Comparison of ENCODE assay signal across 8 cellular contexts in the genomic region with DNA sequence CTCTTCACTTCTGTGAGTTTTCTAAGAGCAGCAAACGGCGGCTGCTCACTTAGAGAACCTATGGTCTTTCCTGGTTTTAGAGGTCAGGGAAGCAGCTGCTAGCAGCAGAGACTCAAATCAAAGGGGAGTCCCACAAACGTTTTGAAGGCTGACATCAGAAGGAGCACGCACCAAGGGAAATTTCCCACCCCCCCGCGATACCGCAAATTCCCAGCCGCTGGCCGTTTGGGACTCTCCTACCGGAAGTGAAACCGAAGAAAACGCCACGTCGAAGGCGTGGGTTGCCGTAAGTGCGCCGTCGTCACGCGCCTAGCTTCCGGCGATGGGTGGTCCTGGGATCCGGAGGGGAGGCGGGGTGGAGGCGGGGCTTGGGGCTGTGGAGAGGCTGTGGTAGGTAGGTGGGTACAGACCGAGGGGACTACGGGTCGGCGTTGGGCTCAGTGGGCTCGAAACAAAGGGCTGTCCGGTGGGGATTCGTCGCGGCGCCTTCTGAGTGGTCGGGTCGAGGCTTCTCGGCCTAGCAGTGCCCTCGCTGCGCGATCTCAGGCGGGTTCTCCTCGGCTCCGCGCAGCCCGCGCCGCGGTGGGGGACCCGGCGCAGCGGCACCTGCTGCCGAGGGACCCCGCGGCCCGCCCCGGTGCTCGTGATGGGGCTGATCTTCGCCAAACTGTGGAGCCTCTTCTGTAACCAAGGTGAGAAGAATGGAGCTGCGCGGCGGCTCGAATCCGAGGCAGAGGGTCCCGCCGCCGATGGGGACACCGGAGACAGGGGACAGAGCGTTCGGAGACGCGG.
A peak's percentile ranks its signal among the peaks of the same experiment; 100 is the strongest.
DNase-seq lines count a peak whose midpoint lies in the region; ATAC-seq, FAIRE-seq and TF ChIP-seq lines count a peak whose summit lies in the region.

A gene with protein sequence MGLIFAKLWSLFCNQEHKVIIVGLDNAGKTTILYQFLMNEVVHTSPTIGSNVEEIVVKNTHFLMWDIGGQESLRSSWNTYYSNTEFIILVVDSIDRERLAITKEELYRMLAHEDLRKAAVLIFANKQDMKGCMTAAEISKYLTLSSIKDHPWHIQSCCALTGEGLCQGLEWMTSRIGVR (plus strand): TSS at position 440 of the 792 bp plus-strand sequence. CDS start 207 bp downstream, at position 647.

- no peaks in the 10 kb centered on the region for H3K9me3 ChIP-seq in Loucy (ENCODE audit: insufficient read depth, low read depth, low read length)

- peaks cover 5% of the 10 kb centered on the region for H3K27me3 ChIP-seq in Loucy (ENCODE audit: insufficient read depth, low read length, poor library complexity, severe bottlenecking)

- H2AFZ ChIP-seq in Loucy (ENCODE audit: low read length): peak within 1 kb of the TSS; percentile 86

- peaks cover 5% of the 10 kb centered on the region for H3K27me3 Mint-ChIP-seq in nephron progenitor cell (ENCODE audit: low read depth, poor library complexity)
- no peaks in the 10 kb centered on the region for H3K27me3 Mint-ChIP-seq in stimulated activated naive CD8-positive, alpha-beta T cell treated with anti-CD3 and anti-CD28 coated beads, Interleukin-15, amount 100 ng/mL, for 72 hours

- H3K4me3 Mint-ChIP-seq in nephron progenitor cell: peak within 1 kb of the TSS; percentile 100
- peak within 1 kb of the TSS; percentile 95 for H3K4me3 Mint-ChIP-seq in stimulated activated naive CD8-positive, alpha-beta T cell treated with anti-CD3 and anti-CD28 coated beads, Interleukin-15, amount 100 ng/mL, for 72 hours

- H3K27ac Mint-ChIP-seq in nephron progenitor cell: peak within 1 kb of the TSS; percentile 100
- peak within 1 kb of the TSS; percentile 97 to 98 for H3K27ac Mint-ChIP-seq in stimulated activated naive CD8-positive, alpha-beta T cell treated with anti-CD3 and anti-CD28 coated beads, Interleukin-15, amount 100 ng/mL, for 72 hours

- H3K4me3 ChIP-seq in Loucy (ENCODE audit: low read length, poor library complexity, severe bottlenecking): peak within 1 kb of the TSS; percentile 88

- no peaks in the 10 kb centered on the region for H3F3A ChIP-seq in Loucy (ENCODE audit: low read depth)

- H3K4me1 ChIP-seq in Loucy (ENCODE audit: insufficient read depth, low read length, poor library complexity, severe bottlenecking): peaks cover 24% of the 10 kb centered on the region

- peaks cover 39% of the 10 kb centered on the region for H3K36me3 Mint-ChIP-seq in nephron progenitor cell (ENCODE audit: low read depth)

- peaks cover 17% of the 10 kb centered on the region for H3K9me3 Mint-ChIP-seq in nephron progenitor cell
- H3K9me3 Mint-ChIP-seq in stimulated activated naive CD8-positive, alpha-beta T cell treated with anti-CD3 and anti-CD28 coated beads, Interleukin-15, amount 100 ng/mL, for 72 hours: no peaks in the 10 kb centered on the region

- TF ChIP-seq POLR2A in H54 (IDR thresholded peaks at IDR 0.05; ENCODE audit: low read depth, low read length) (peak; percentile 42; the same call in 1 of the 2 replicates), Raji (IDR thresholded peaks at IDR 0.05; ENCODE audit: insufficient read depth, low read depth, low read length) (peak; percentile 83)

- peak; percentile 96 for FAIRE-seq in H54 (lab: Jason Lieb, UNC)

- H3K36me3 ChIP-seq in Loucy (ENCODE audit: insufficient read depth, low read length): no peaks in the 10 kb centered on the region

- H4K20me1 ChIP-seq in Loucy (ENCODE audit: insufficient read depth, low read length, poor library complexity, severe bottlenecking): peaks cover 45% of the 10 kb centered on the region

- H3K9ac ChIP-seq in Loucy (ENCODE audit: low read depth, low read length, poor library complexity, severe bottlenecking): peak within 1 kb of the TSS; percentile 93

- TF ChIP-seq CTCF in Loucy (conservative IDR thresholded peaks at IDR 0.05; ENCODE audit: low read length): no peak
- TF ChIP-seq CTCF in nephron progenitor cell (IDR thresholded peaks at IDR 0.05): no peak

- ATAC-seq in stimulated activated naive CD8-positive, alpha-beta T cell treated with anti-CD3 and anti-CD28 coated beads, Interleukin-15, amount 100 ng/mL, for 72 hours: peak; percentile 98

- peak within 1 kb of the TSS; percentile 99 for H3K4me2 ChIP-seq in Loucy (ENCODE audit: low read depth, low read length, poor library complexity, severe bottlenecking)

- H3K9me2 ChIP-seq in Loucy (replicated peaks; ENCODE audit: low read depth, low read length): no peaks in the 10 kb centered on the region

- DNase-seq in ELF-1 (ENCODE audit: low read depth, low spot score) (peak; percentile 97), H54 (ENCODE audit: insufficient read length, low spot score) (peak; percentile 70), activated gamma-delta T cell (lab: John Stamatoyannopoulos, UW) (peak; percentile 96), fibroblast of the conjunctiva (ENCODE audit: low read depth) (peak; percentile 95), nephron progenitor cell (peak; percentile 96)
- peak; percentile 88 to 93 for DNase-seq in stimulated activated naive CD8-positive, alpha-beta T cell treated with anti-CD3 and anti-CD28 coated beads, Interleukin-15, amount 100 ng/mL, for 72 hours

- peaks cover 30% of the 10 kb centered on the region for H3K4me1 Mint-ChIP-seq in nephron progenitor cell
- peaks cover 33% of the 10 kb centered on the region for H3K4me1 Mint-ChIP-seq in stimulated activated naive CD8-positive, alpha-beta T cell treated with anti-CD3 and anti-CD28 coated beads, Interleukin-15, amount 100 ng/mL, for 72 hours

- peaks cover 64% of the 10 kb centered on the region for H3K79me2 ChIP-seq in Loucy (ENCODE audit: insufficient read depth, low read length)

Comparison
In these comparisons a context has a peak if more than half of its experiments do, and no peak if none do; other contexts are left out.
1. Peak in every context shown above with its lines: DNase-seq, ATAC-seq and H3K4me3 ChIP-seq.